Comparison of ENCODE assay signal across 20 cellular contexts in the genomic region with DNA sequence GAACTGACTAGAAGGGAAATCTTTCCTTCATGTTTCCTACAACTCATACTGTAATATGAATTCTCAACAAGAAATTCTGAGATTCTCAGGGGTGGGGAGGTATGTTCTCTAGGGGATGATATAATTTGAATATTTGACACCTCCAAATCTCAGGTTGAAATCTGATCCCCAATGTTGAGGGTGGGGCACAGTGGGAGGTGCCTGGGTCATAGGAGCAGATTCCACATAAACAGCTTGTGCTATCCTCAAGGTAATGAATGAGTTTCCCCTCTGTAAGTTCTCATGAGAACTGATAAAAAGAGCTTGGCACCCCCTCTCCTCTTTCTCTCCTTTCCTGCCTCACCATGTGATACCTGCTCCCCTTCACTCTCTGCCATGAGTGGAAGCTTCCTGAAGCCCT.
"Had no signal": no experiment of that assay in that cellular context is flagged by ENCODE, and none has a peak within 500 bp of the region (broad histone marks: within the 10 kb centered on the region; RNA-seq: fewer than 3 reads in every experiment).

No MANE protein-coding gene starts in this region.

- DNase-seq: activated B cell treated with CpG ODN at 0.5 μM for 24 hours; activated CD4-positive, alpha-beta T cell treated with anti-CD3 and anti-CD28 coated beads for 36 hours; activated CD4-positive, alpha-beta T cell treated with anti-CD3 and anti-CD28 coated beads, Interleukin-2, amount 50 U/mL, for 4 hours; activated CD8-positive, alpha-beta memory T cell treated with anti-CD3 and anti-CD28 coated beads for 24 hours; activated CD8-positive, alpha-beta memory T cell treated with anti-CD3 and anti-CD28 coated beads, Interleukin-2, amount 50 U/mL, for 4 hours; activated naive CD4-positive, alpha-beta T cell treated with anti-CD3 and anti-CD28 coated beads for 36 hours; activated T-cell treated with anti-CD3 and anti-CD28 coated beads, Interleukin-2, amount 50 U/mL, for 48 hours; cerebellar nuclear complex; cortex of kidney; heart left ventricle; islet precursor cell; left colon; lower lobe of right lung; naive thymus-derived CD8-positive, alpha-beta T cell; spleen; stimulated activated CD4-positive, alpha-beta T cell treated with anti-CD3 and anti-CD28 coated beads, Interleukin-4, amount 100 ng/mL, for 1 hour; stimulated activated naive CD8-positive, alpha-beta T cell treated with anti-CD3 and anti-CD28 coated beads, Interleukin-15, Interleukin-2, amounts not matched to agents 100 U/mL and 50 U/mL, for 24 hours; T-helper 9 cell had no signal

- H3K27me3 Mint-ChIP-seq: activated B cell treated with CpG ODN at 0.5 μM for 24 hours; activated CD4-positive, alpha-beta T cell treated with anti-CD3 and anti-CD28 coated beads for 36 hours; naive thymus-derived CD8-positive, alpha-beta T cell; progenitor cell of endocrine pancreas had no signal

- H3K27me3 ChIP-seq: heart left ventricle, spleen had no signal

- H3K36me3 ChIP-seq: heart left ventricle, lower lobe of right lung, spleen had no signal

- ATAC-seq: activated CD4-positive, alpha-beta T cell treated with anti-CD3 and anti-CD28 coated beads for 36 hours; heart left ventricle; left colon; lower lobe of right lung; naive thymus-derived CD8-positive, alpha-beta T cell; stimulated activated naive CD8-positive, alpha-beta T cell treated with anti-CD3 and anti-CD28 coated beads, Interleukin-15, Interleukin-2, amounts not matched to agents 100 U/mL and 50 U/mL, for 24 hours had no signal

- H3K4me3 ChIP-seq: heart left ventricle, lower lobe of right lung, spleen had no signal

- H3K27ac Mint-ChIP-seq: activated B cell treated with CpG ODN at 0.5 μM for 24 hours; activated CD4-positive, alpha-beta T cell treated with anti-CD3 and anti-CD28 coated beads for 36 hours; activated naive CD4-positive, alpha-beta T cell treated with anti-CD3 and anti-CD28 coated beads for 36 hours; progenitor cell of endocrine pancreas had no signal

- H3K9me3 ChIP-seq: heart left ventricle, lower lobe of right lung, spleen had no signal

- H3K27ac ChIP-seq: epithelial cell of prostate, heart left ventricle, lower lobe of right lung, spleen had no signal

- H3K9me3 Mint-ChIP-seq: activated naive CD4-positive, alpha-beta T cell treated with anti-CD3 and anti-CD28 coated beads for 36 hours; naive thymus-derived CD8-positive, alpha-beta T cell had no signal

- H3K4me3 Mint-ChIP-seq: activated B cell treated with CpG ODN at 0.5 μM for 24 hours; activated CD4-positive, alpha-beta T cell treated with anti-CD3 and anti-CD28 coated beads for 36 hours; activated naive CD4-positive, alpha-beta T cell treated with anti-CD3 and anti-CD28 coated beads for 36 hours; naive thymus-derived CD8-positive, alpha-beta T cell had no signal
